ENCODE assay signal across 1 cellular context in genomic region chr11:2097356-2097997, GRCh38.
TF ChIP-seq lines count a peak whose summit lies in the region.

No MANE protein-coding gene starts in this region.

TF ChIP-seq in HepG2, 621 proteins besides CTCF, POLR2A, EP300 and RAD21 (continued from another document and continues in another):
- TF ChIP-seq ZMYM4 (CRISPR knock-in tag; IDR thresholded peaks at IDR 0.05) (0 out of 2 replicates have a peak, but pooled peaks have one; percentile 11), ARNTL (CRISPR knock-in tag; IDR thresholded peaks at IDR 0.05) (no peak), ZNF251 (CRISPR knock-in tag; IDR thresholded peaks at IDR 0.05) (no peak), ZNF766 (CRISPR knock-in tag; IDR thresholded peaks at IDR 0.05; ENCODE audit: borderline replicate concordance) (0 out of 2 replicates have a peak, but pooled peaks have one; percentile 33), ZNF616 (CRISPR knock-in tag; IDR thresholded peaks at IDR 0.05; ENCODE audit: low read depth) (no peak), ZNF121 (CRISPR knock-in tag; IDR thresholded peaks at IDR 0.05) (peak; percentile 88), MED8 (CRISPR knock-in tag; IDR thresholded peaks at IDR 0.05; ENCODE audit: insufficient replicate concordance) (peak; percentile 84), ZNF224 (CRISPR knock-in tag; IDR thresholded peaks at IDR 0.05) (no peak), ZHX2 (IDR thresholded peaks at IDR 0.05; ENCODE audit: low read depth) (no peak), ZHX2 (CRISPR knock-in tag; IDR thresholded peaks at IDR 0.05; ENCODE audit: borderline replicate concordance) (no peak), HOXA9 (CRISPR knock-in tag; IDR thresholded peaks at IDR 0.05; ENCODE audit: borderline replicate concordance) (no peak), ZFP82 (CRISPR knock-in tag; IDR thresholded peaks at IDR 0.05; ENCODE audit: borderline replicate concordance) (no peak), ZNF530 (CRISPR knock-in tag; IDR thresholded peaks at IDR 0.05; ENCODE audit: low read depth) (no peak), ZNF83 (CRISPR knock-in tag; IDR thresholded peaks at IDR 0.05; ENCODE audit: borderline replicate concordance) (no peak), KLF6 (CRISPR knock-in tag; IDR thresholded peaks at IDR 0.05) (peak; percentile 85), ZNF704 (CRISPR knock-in tag; IDR thresholded peaks at IDR 0.05; ENCODE audit: borderline replicate concordance) (no peak), TEAD2 (CRISPR knock-in tag; IDR thresholded peaks at IDR 0.05) (no peak), CBX2 (IDR thresholded peaks at IDR 0.05; ENCODE audit: low read depth, low read length) (no peak), CBX2 (CRISPR knock-in tag; IDR thresholded peaks at IDR 0.05; ENCODE audit: low read depth) (no peak), SIX4 (CRISPR knock-in tag; IDR thresholded peaks at IDR 0.05) (no peak), ZNF878 (CRISPR knock-in tag; IDR thresholded peaks at IDR 0.05) (no peak), ZNF432 (CRISPR knock-in tag; IDR thresholded peaks at IDR 0.05; ENCODE audit: borderline replicate concordance) (no peak), HMGA1 (CRISPR knock-in tag; conservative IDR thresholded peaks at IDR 0.05) (no peak), DNMT3B (CRISPR knock-in tag; conservative IDR thresholded peaks at IDR 0.05) (no peak), FOXA3 (CRISPR knock-in tag; IDR thresholded peaks at IDR 0.05) (peak; percentile 58), ZBTB2 (CRISPR knock-in tag; IDR thresholded peaks at IDR 0.05; ENCODE audit: low read depth) (no peak), ZNF557 (CRISPR knock-in tag; IDR thresholded peaks at IDR 0.05) (no peak), TSC22D2 (CRISPR knock-in tag; IDR thresholded peaks at IDR 0.05; ENCODE audit: borderline replicate concordance) (0 out of 2 replicates have a peak, but pooled peaks have one; percentile 39)
- TF ChIP-seq, protein P1, sequence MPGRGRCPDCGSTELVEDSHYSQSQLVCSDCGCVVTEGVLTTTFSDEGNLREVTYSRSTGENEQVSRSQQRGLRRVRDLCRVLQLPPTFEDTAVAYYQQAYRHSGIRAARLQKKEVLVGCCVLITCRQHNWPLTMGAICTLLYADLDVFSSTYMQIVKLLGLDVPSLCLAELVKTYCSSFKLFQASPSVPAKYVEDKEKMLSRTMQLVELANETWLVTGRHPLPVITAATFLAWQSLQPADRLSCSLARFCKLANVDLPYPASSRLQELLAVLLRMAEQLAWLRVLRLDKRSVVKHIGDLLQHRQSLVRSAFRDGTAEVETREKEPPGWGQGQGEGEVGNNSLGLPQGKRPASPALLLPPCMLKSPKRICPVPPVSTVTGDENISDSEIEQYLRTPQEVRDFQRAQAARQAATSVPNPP (CRISPR knock-in tag; IDR thresholded peaks at IDR 0.05), result no peak
- TF ChIP-seq, protein P2, sequence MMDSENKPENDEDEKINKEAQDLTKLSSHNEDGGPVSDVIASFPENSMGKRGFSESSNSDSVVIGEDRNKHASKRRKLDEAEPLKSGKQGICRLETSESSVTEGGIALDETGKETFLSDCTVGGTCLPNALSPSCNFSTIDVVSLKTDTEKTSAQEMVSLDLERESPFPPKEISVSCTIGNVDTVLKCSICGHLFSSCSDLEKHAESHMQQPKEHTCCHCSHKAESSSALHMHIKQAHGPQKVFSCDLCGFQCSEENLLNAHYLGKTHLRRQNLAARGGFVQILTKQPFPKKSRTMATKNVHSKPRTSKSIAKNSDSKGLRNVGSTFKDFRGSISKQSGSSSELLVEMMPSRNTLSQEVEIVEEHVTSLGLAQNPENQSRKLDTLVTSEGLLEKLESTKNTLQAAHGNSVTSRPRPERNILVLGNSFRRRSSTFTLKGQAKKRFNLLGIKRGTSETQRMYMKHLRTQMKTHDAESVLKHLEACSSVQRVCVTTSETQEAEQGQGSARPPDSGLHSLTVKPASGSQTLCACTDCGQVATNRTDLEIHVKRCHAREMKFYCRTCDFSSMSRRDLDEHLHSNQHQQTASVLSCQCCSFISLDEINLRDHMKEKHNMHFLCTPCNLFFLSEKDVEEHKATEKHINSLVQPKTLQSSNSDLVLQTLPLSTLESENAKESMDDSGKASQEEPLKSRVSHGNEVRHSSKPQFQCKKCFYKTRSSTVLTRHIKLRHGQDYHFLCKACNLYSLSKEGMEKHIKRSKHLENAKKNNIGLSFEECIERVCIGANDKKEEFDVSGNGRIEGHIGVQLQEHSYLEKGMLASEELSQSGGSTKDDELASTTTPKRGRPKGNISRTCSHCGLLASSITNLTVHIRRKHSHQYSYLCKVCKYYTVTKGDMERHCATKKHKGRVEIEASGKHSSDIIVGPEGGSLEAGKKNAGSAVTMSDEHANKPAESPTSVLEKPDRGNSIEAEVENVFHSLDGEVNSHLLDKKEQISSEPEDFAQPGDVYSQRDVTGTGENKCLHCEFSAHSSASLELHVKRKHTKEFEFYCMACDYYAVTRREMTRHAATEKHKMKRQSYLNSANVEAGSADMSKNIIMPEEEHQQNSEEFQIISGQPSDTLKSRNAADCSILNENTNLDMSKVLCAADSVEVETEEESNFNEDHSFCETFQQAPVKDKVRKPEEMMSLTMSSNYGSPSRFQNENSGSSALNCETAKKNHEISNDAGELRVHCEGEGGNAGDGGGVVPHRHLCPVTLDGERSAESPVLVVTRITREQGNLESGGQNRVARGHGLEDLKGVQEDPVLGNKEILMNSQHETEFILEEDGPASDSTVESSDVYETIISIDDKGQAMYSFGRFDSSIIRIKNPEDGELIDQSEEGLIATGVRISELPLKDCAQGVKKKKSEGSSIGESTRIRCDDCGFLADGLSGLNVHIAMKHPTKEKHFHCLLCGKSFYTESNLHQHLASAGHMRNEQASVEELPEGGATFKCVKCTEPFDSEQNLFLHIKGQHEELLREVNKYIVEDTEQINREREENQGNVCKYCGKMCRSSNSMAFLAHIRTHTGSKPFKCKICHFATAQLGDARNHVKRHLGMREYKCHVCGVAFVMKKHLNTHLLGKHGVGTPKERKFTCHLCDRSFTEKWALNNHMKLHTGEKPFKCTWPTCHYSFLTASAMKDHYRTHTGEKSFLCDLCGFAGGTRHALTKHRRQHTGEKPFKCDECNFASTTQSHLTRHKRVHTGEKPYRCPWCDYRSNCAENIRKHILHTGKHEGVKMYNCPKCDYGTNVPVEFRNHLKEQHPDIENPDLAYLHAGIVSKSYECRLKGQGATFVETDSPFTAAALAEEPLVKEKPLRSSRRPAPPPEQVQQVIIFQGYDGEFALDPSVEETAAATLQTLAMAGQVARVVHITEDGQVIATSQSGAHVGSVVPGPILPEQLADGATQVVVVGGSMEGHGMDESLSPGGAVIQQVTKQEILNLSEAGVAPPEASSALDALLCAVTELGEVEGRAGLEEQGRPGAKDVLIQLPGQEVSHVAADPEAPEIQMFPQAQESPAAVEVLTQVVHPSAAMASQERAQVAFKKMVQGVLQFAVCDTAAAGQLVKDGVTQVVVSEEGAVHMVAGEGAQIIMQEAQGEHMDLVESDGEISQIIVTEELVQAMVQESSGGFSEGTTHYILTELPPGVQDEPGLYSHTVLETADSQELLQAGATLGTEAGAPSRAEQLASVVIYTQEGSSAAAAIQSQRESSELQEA (CRISPR knock-in tag; IDR thresholded peaks at IDR 0.05; ENCODE audit: not compliant biosample characterization), result no peak
- TF ChIP-seq, protein P3, sequence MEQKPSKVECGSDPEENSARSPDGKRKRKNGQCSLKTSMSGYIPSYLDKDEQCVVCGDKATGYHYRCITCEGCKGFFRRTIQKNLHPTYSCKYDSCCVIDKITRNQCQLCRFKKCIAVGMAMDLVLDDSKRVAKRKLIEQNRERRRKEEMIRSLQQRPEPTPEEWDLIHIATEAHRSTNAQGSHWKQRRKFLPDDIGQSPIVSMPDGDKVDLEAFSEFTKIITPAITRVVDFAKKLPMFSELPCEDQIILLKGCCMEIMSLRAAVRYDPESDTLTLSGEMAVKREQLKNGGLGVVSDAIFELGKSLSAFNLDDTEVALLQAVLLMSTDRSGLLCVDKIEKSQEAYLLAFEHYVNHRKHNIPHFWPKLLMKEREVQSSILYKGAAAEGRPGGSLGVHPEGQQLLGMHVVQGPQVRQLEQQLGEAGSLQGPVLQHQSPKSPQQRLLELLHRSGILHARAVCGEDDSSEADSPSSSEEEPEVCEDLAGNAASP (CRISPR knock-in tag; IDR thresholded peaks at IDR 0.05; ENCODE audit: borderline replicate concordance), result peak; percentile 82
- TF ChIP-seq, protein P4, sequence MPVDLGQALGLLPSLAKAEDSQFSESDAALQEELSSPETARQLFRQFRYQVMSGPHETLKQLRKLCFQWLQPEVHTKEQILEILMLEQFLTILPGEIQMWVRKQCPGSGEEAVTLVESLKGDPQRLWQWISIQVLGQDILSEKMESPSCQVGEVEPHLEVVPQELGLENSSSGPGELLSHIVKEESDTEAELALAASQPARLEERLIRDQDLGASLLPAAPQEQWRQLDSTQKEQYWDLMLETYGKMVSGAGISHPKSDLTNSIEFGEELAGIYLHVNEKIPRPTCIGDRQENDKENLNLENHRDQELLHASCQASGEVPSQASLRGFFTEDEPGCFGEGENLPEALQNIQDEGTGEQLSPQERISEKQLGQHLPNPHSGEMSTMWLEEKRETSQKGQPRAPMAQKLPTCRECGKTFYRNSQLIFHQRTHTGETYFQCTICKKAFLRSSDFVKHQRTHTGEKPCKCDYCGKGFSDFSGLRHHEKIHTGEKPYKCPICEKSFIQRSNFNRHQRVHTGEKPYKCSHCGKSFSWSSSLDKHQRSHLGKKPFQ (CRISPR knock-in tag; IDR thresholded peaks at IDR 0.05; ENCODE audit: insufficient replicate concordance), result no peak
- TF ChIP-seq, protein P5, sequence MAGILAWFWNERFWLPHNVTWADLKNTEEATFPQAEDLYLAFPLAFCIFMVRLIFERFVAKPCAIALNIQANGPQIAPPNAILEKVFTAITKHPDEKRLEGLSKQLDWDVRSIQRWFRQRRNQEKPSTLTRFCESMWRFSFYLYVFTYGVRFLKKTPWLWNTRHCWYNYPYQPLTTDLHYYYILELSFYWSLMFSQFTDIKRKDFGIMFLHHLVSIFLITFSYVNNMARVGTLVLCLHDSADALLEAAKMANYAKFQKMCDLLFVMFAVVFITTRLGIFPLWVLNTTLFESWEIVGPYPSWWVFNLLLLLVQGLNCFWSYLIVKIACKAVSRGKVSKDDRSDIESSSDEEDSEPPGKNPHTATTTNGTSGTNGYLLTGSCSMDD (CRISPR knock-in tag; IDR thresholded peaks at IDR 0.05), result no peak
- TF ChIP-seq, protein P6, sequence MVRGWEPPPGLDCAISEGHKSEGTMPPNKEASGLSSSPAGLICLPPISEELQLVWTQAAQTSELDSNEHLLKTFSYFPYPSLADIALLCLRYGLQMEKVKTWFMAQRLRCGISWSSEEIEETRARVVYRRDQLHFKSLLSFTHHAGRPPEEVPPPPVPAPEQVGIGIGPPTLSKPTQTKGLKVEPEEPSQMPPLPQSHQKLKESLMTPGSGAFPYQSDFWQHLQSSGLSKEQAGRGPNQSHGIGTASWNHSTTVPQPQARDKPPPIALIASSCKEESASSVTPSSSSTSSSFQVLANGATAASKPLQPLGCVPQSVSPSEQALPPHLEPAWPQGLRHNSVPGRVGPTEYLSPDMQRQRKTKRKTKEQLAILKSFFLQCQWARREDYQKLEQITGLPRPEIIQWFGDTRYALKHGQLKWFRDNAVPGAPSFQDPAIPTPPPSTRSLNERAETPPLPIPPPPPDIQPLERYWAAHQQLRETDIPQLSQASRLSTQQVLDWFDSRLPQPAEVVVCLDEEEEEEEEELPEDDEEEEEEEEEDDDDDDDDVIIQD (CRISPR knock-in tag; IDR thresholded peaks at IDR 0.05; ENCODE audit: low read depth), result peak; percentile 49
